ENCODE assay signal across 9 cellular contexts in the genomic region with DNA sequence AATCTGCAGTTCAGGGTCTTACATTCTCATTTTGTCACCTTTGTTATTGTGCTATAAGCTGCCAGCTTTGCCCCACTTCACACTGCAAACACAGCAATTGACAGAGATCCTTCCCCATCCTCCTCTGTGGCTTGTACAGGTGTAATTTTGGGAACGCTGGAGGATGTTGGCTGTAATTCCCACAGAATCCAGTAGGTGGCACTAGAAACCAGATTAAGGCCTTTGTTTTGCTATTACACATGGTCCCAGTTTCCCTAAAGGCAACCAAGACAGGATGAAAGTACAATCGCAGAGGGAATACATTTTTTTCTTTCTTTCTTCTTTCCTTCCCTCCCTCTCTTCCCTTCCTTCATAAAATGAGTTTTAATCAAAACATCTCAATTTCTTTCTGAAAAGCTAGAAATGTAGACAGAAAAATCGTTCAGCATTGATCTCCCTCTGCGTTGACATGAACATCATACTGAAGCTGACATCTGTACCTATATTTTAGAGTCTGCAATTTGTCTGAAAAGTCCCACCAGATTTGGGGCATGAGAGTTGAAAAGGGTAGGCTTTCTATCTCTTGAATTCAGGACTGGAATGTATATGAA. TPM values are rescaled to one million over a fixed set of nuclear protein-coding genes. Genes with fewer than 3 reads are reported as not detected.
DNase-seq lines count a peak whose midpoint lies in the region; ATAC-seq, FAIRE-seq and TF ChIP-seq lines count a peak whose summit lies in the region.
"Had no signal": no experiment of that assay in that cellular context is flagged by ENCODE, and none has a peak within 500 bp of the region (broad histone marks: within the 10 kb centered on the region; RNA-seq: fewer than 3 reads in every experiment).

No MANE protein-coding gene starts in this region.

- peak; percentile 71 for TF ChIP-seq CTCF in IMR-90 (conservative IDR thresholded peaks at IDR 0.05; ENCODE audit: low read depth, low read length)
- peak; percentile 83 for TF ChIP-seq CTCF in bronchial epithelial cell (IDR thresholded peaks at IDR 0.05; ENCODE audit: insufficient read depth, low read length, severe bottlenecking)

- no peaks in the 10 kb centered on the region for H3K9me3 ChIP-seq in IMR-90 (ENCODE audit: control insufficient read depth, insufficient read depth, low read length)
- H3K9me3 ChIP-seq: BLaER1 had no signal

- FAIRE-seq in bronchial epithelial cell (lab: Jason Lieb, UNC): no peak

- no peaks in the 10 kb centered on the region for H3K79me1 ChIP-seq in IMR-90 (ENCODE audit: low read depth in 1 of 2, low read length in 2 of 2)

- dilution Hi-C loops in IMR-90 (cut with HindIII; ENCODE audit: low sequenced_read_pairs, unreplicated experiment): no loop called here

- H3K18ac ChIP-seq in IMR-90 (ENCODE audit: low read depth, low read length): no peak overlapping the region

- no peak overlapping the region for H2AK9ac ChIP-seq in IMR-90 (replicated peaks; ENCODE audit: low read depth, low read length, poor library complexity)

- CTCF ChIA-PET in IMR-90 (lab: Yijun Ruan, JAX): interaction anchor here (0.7 to 1.8 kb wide), 4 partner anchors 8 to 1657 kb away, joined by 3 to 8 read pairs (median 4); no protein-coding TSS in a partner anchor

- POLR2A ChIA-PET in IMR-90 (lab: Charles Lee; ENCODE audit: unreplicated experiment): no interaction called here

- H3K4me2 ChIP-seq in IMR-90 (ENCODE audit: low read depth, low read length): no peak overlapping the region
- H3K4me2 ChIP-seq: BLaER1 had no signal

- H3K4me3 ChIP-seq in IMR-90 (ENCODE audit: insufficient read depth, low read depth, low read length): no peak overlapping the region
- H3K4me3 ChIP-seq in bronchial epithelial cell (ENCODE audit: low read depth, low read length): no peak overlapping the region
- H3K4me3 ChIP-seq: BLaER1 had no signal

- no peak overlapping the region for H3K23ac ChIP-seq in IMR-90 (ENCODE audit: low read depth, low read length)

- no peak overlapping the region for H2AK5ac ChIP-seq in IMR-90 (ENCODE audit: low read depth, low read length)

- TF ChIP-seq POLR2A in IMR-90 (IDR thresholded peaks at IDR 0.05; ENCODE audit: low read depth, low read length): no peak

- no peak overlapping the region for H2BK20ac ChIP-seq in IMR-90 (ENCODE audit: low read depth, low read length)

- intact Hi-C loops in IMR-90 (cut with micrococcal nuclease): loop anchor here (1.0 kb wide), 1 partner anchor 1655 kb away; no protein-coding TSS in a partner anchor

- no peak overlapping the region for H3K27ac ChIP-seq in IMR-90 (ENCODE audit: insufficient read depth, low read length)
- H3K27ac ChIP-seq: BLaER1 had no signal

- no peaks in the 10 kb centered on the region for H4K20me1 ChIP-seq in IMR-90 (ENCODE audit: insufficient read depth, low read length)
- H4K20me1 ChIP-seq: BLaER1 had no signal

- WGBS in IMR-90 (ENCODE audit: extremely low coverage in 2 of 2, insufficient read length in 1 of 2), 2 experiments: no CpG with 5 or more reads among the region's 4 CpGs

- H3K27me3 ChIP-seq in IMR-90 (ENCODE audit: control insufficient read depth, insufficient read depth, low read length) (no peaks in the 10 kb centered on the region), bronchial epithelial cell (ENCODE audit: control insufficient read depth, insufficient read depth, low read length) (no peaks in the 10 kb centered on the region)
- H3K27me3 ChIP-seq: BLaER1 had no signal

- TF ChIP-seq RAD21 in IMR-90 (IDR thresholded peaks at IDR 0.05; ENCODE audit: low read length): peak; percentile 73

- no peak overlapping the region for H2BK5ac ChIP-seq in IMR-90 (ENCODE audit: low read depth, low read length, poor library complexity, severe bottlenecking)

- H2BK15ac ChIP-seq in IMR-90 (ENCODE audit: low read depth, low read length): no peak overlapping the region

- H2BK120ac ChIP-seq in IMR-90 (ENCODE audit: low read depth, low read length): no peak overlapping the region

- ATAC-seq in GM19452 (IDR thresholded peaks at IDR 0.05; ENCODE audit: unreplicated experiment): peak; percentile 67
- ATAC-seq in IMR-90 (ENCODE audit: low read depth): peak; percentile 87
- peak; percentile 98 for ATAC-seq in left lobe of liver

- no peak overlapping the region for H4K8ac ChIP-seq in IMR-90 (ENCODE audit: low read depth in 2 of 2, low read length in 2 of 2)

- no peak overlapping the region for H3K4ac ChIP-seq in IMR-90 (ENCODE audit: low read depth, low read length)

- in situ Hi-C loops in IMR-90 (cut with MboI; ENCODE audit: low sequenced_read_pairs): loop anchor here (5.0 kb wide), 1 partner anchor 1659 kb away; no protein-coding TSS in a partner anchor

- no peak overlapping the region for H4K91ac ChIP-seq in IMR-90 (ENCODE audit: insufficient read depth, low read depth, low read length)

- no TSS peak for BruUV-seq in IMR-90 (replicated peaks; lab: Mats Ljungman, UMichigan)

- no peak overlapping the region for H2AFZ ChIP-seq in IMR-90 (replicated peaks; ENCODE audit: low read length, poor library complexity)

- no peak overlapping the region for H3K14ac ChIP-seq in IMR-90 (replicated peaks; ENCODE audit: low read depth, low read length)

- no peak overlapping the region for H3K9ac ChIP-seq in IMR-90 (ENCODE audit: low read depth, low read length)
- H3K9ac ChIP-seq: BLaER1 had no signal

- no peak overlapping the region for H3K56ac ChIP-seq in IMR-90 (ENCODE audit: extremely low read depth, insufficient read depth, low read length)

- H3K9me1 ChIP-seq in IMR-90 (ENCODE audit: insufficient read depth, low read length): no peaks in the 10 kb centered on the region

- no peak overlapping the region for H4K5ac ChIP-seq in IMR-90 (ENCODE audit: low read depth, low read length)

- DNase-seq in NCI-H1436 (lab: John Stamatoyannopoulos, UW): peak; percentile 39
- DNase-seq in NCI-H1436 treated with DMSO at 0.1 percent for 48 hours (lab: John Stamatoyannopoulos, UW): no peak
- peak; percentile 33 for DNase-seq in IMR-90
- peak; percentile 43 for DNase-seq in RKO (ENCODE audit: low spot score)
- peak; percentile 57 for DNase-seq in bronchial epithelial cell (ENCODE audit: low read depth)
- DNase-seq in left lobe of liver (ENCODE audit: low spot score): no peak
- DNase-seq in stromal cell of bone marrow (ENCODE audit: low read depth): peak; percentile 22

- no peaks in the 10 kb centered on the region for H3K4me1 ChIP-seq in IMR-90 (ENCODE audit: control insufficient read depth, insufficient read depth, low read length)

- H3K36me3 ChIP-seq in IMR-90 (ENCODE audit: control insufficient read depth, insufficient read depth, low read length) (no peaks in the 10 kb centered on the region), bronchial epithelial cell (ENCODE audit: control insufficient read depth, insufficient read depth, low read length) (no peaks in the 10 kb centered on the region)
- H3K36me3 ChIP-seq: BLaER1 had no signal

TF ChIP-seq in IMR-90, 13 proteins besides CTCF, POLR2A, EP300 and RAD21:
- TF ChIP-seq SMC3 (IDR thresholded peaks at IDR 0.05; ENCODE audit: low read depth, low read length) (0 out of 2 replicates have a peak, but pooled peaks have one; percentile 23), CEBPB (IDR thresholded peaks at IDR 0.05; ENCODE audit: low read depth, low read length) (no peak)

RNA-seq across cellular contexts. Expression of gene NELL1, which starts 21.3 kb away (rescaled TPM):
- total RNA-seq in IMR-90 (2012; rRNA removed): not detected in 2 replicates
- polyA plus RNA-seq in IMR-90 (2012; rRNA removed): not detected in 2 replicates
- polyA plus RNA-seq in IMR-90 (2012; cell fraction: cytosol; rRNA removed): not detected in 2 replicates
- polyA plus RNA-seq in IMR-90 (2012; cell fraction: nucleus; rRNA removed; ENCODE audit: low replicate concordance): not detected in 2 replicates
- total RNA-seq in bronchial epithelial cell: not detected in 2 replicates
- not detected for total RNA-seq in left lobe of liver

RNA-seq across cellular contexts. Expression of gene SLC6A5, which starts 48.7 kb away (rescaled TPM):
- total RNA-seq in IMR-90 (2012; rRNA removed) (not detected in 2 replicates), bronchial epithelial cell (not detected in 2 replicates), left lobe of liver (not detected)
- not detected in 2 replicates for polyA plus RNA-seq in IMR-90 (2012; rRNA removed)
- polyA plus RNA-seq in IMR-90 (2012; cell fraction: cytosol; rRNA removed): not detected in 2 replicates
- not detected in 2 replicates for polyA plus RNA-seq in IMR-90 (2012; cell fraction: nucleus; rRNA removed; ENCODE audit: low replicate concordance)

Comparison
In these comparisons a context has a peak if more than half of its experiments do, and no peak if none do; other contexts are left out.
1. DNase-seq: peak in NCI-H1436 (single experiment), IMR-90 (single experiment), RKO (single experiment), bronchial epithelial cell (single experiment) and stromal cell of bone marrow (single experiment); none in NCI-H1436 treated with DMSO at 0.1 percent for 48 hours (single experiment) and left lobe of liver (single experiment).
2. Peak in every context shown above with its lines, with median percentiles within 50 percentile points of each other: ATAC-seq.